13 cellular contexts compared by ENCODE assay signal in the genomic region with DNA sequence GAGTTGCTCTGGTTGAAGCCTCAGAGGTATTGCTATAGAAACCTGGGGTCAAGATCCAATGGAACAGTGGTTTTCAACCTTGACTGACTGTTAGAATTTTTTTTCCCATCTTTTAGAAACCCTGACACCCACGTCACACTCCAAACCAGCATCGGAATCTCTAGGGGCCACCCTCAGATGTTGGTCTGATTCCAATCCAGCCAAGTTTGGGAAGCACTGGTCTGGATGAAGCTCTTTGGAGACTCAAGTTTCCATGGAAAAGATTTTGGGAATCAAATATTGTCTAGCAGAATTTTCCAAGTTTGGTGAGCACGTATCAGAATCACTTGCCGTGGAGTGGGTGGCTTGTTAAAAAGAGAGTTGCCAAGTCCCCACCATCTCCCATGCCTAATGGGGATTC.
"Had no signal": no experiment of that assay in that cellular context is flagged by ENCODE, and none has a peak within 500 bp of the region (broad histone marks: within the 10 kb centered on the region; RNA-seq: fewer than 3 reads in every experiment).

No MANE protein-coding gene starts in this region.

- H3K36me3 ChIP-seq: lower lobe of right lung had no signal

- H3K4me3 Mint-ChIP-seq: activated naive CD8-positive, alpha-beta T cell treated with anti-CD3 and anti-CD28 coated beads, Interleukin-2, amount 10 ng/mL, durations not matched to agents 7 days and 5 days; activated T-helper 1 cell treated with anti-CD3 and anti-CD28 coated beads, Interleukin-12 subunit alpha, Interleukin-12 subunit beta, Interleukin-2, Interleukin-4 antibody, amounts not matched to agents 30 ng/mL and 10 ng/mL and 1 ng/mL, durations not matched to agents 14 hours and 24 hours and 36 hours; dendritic cell treated with granulocyte-macrophage colony-stimulating factor and Interleukin-4, amounts not matched to agents 40 ng/mL and 50 ng/mL, for 4 days; effector memory CD8-positive, alpha-beta T cell; naive B cell; stimulated activated effector memory CD8-positive, alpha-beta T cell treated with anti-CD3 and anti-CD28 coated beads, Interleukin-12 subunit alpha, Interleukin-12 subunit beta, amount 100 ng/mL, for 72 hours had no signal

- DNase-seq: activated CD4-positive, alpha-beta T cell treated with anti-CD3 and anti-CD28 coated beads, Interleukin-2, amount 50 U/mL, for 1 hour; activated naive CD8-positive, alpha-beta T cell treated with anti-CD3 and anti-CD28 coated beads, Interleukin-2, amount 10 ng/mL, durations not matched to agents 7 days and 5 days; effector memory CD8-positive, alpha-beta T cell; kidney glomerular epithelial cell; lower lobe of right lung; naive B cell; substantia nigra; SW 1271 had no signal

- H3K79me2 ChIP-seq: parathyroid adenoma had no signal

- H3K27ac ChIP-seq: parathyroid adenoma had no signal

- H3K27ac Mint-ChIP-seq: activated naive CD8-positive, alpha-beta T cell treated with anti-CD3 and anti-CD28 coated beads, Interleukin-2, amount 10 ng/mL, durations not matched to agents 7 days and 5 days; activated T-helper 1 cell treated with anti-CD3 and anti-CD28 coated beads, Interleukin-12 subunit alpha, Interleukin-12 subunit beta, Interleukin-2, Interleukin-4 antibody, amounts not matched to agents 30 ng/mL and 10 ng/mL and 1 ng/mL, durations not matched to agents 14 hours and 24 hours and 36 hours; dendritic cell treated with granulocyte-macrophage colony-stimulating factor and Interleukin-4, amounts not matched to agents 40 ng/mL and 50 ng/mL, for 4 days; effector memory CD8-positive, alpha-beta T cell; naive B cell; stimulated activated effector memory CD8-positive, alpha-beta T cell treated with anti-CD3 and anti-CD28 coated beads, Interleukin-12 subunit alpha, Interleukin-12 subunit beta, amount 100 ng/mL, for 72 hours had no signal

- H3K9me3 Mint-ChIP-seq: activated naive CD8-positive, alpha-beta T cell treated with anti-CD3 and anti-CD28 coated beads, Interleukin-2, amount 10 ng/mL, durations not matched to agents 7 days and 5 days; activated T-helper 1 cell treated with anti-CD3 and anti-CD28 coated beads, Interleukin-12 subunit alpha, Interleukin-12 subunit beta, Interleukin-2, Interleukin-4 antibody, amounts not matched to agents 30 ng/mL and 10 ng/mL and 1 ng/mL, durations not matched to agents 14 hours and 24 hours and 36 hours; dendritic cell treated with granulocyte-macrophage colony-stimulating factor and Interleukin-4, amounts not matched to agents 40 ng/mL and 50 ng/mL, for 4 days; effector memory CD8-positive, alpha-beta T cell; stimulated activated effector memory CD8-positive, alpha-beta T cell treated with anti-CD3 and anti-CD28 coated beads, Interleukin-12 subunit alpha, Interleukin-12 subunit beta, amount 100 ng/mL, for 72 hours had no signal

- H3K4me1 Mint-ChIP-seq: activated naive CD8-positive, alpha-beta T cell treated with anti-CD3 and anti-CD28 coated beads, Interleukin-2, amount 10 ng/mL, durations not matched to agents 7 days and 5 days; naive B cell; stimulated activated effector memory CD8-positive, alpha-beta T cell treated with anti-CD3 and anti-CD28 coated beads, Interleukin-12 subunit alpha, Interleukin-12 subunit beta, amount 100 ng/mL, for 72 hours had no signal

- H3K4me1 ChIP-seq: parathyroid adenoma had no signal

- H3K9ac ChIP-seq: parathyroid adenoma had no signal

- H3K9me3 ChIP-seq: lower lobe of right lung had no signal

- H2AFZ ChIP-seq: parathyroid adenoma had no signal

- H3K36me3 Mint-ChIP-seq: activated naive CD8-positive, alpha-beta T cell treated with anti-CD3 and anti-CD28 coated beads, Interleukin-2, amount 10 ng/mL, durations not matched to agents 7 days and 5 days; naive B cell; stimulated activated effector memory CD8-positive, alpha-beta T cell treated with anti-CD3 and anti-CD28 coated beads, Interleukin-12 subunit alpha, Interleukin-12 subunit beta, amount 100 ng/mL, for 72 hours had no signal

- H3K4me3 ChIP-seq: lower lobe of right lung had no signal

- ATAC-seq: activated CD4-positive, CD25-positive, alpha-beta regulatory T cell treated with anti-CD3 and anti-CD28 coated beads, Interleukin-2, amount 50 U/mL, for 24 hours; effector memory CD8-positive, alpha-beta T cell; stimulated activated effector memory CD8-positive, alpha-beta T cell treated with anti-CD3 and anti-CD28 coated beads, Interleukin-12 subunit alpha, Interleukin-12 subunit beta, amount 100 ng/mL, for 72 hours had no signal
